ENCODE assay signal across 16 cellular contexts in genomic region chr1:196043268-196043667, GRCh38.
DNase-seq lines count a peak whose midpoint lies in the region; ATAC-seq and TF ChIP-seq lines count a peak whose summit lies in the region.
"Had no signal": no experiment of that assay in that cellular context is flagged by ENCODE, and none has a peak within 500 bp of the region (broad histone marks: within the 10 kb centered on the region; RNA-seq: fewer than 3 reads in every experiment).

No MANE protein-coding gene starts in this region.

- TF ChIP-seq EP300 in stomach (IDR thresholded peaks at IDR 0.05) = no peak

- H4K20me1 ChIP-seq in mammary epithelial cell (ENCODE audit: insufficient read depth, low read length) = no peaks in the 10 kb centered on the region
- H4K20me1 ChIP-seq: BLaER1 treated with 17β-estradiol and CSF1 and Interleukin-3, amounts not matched to agents 10 nM and 100 nM had no signal

- H3K36me3 ChIP-seq in mammary epithelial cell (ENCODE audit: insufficient read depth, low read length) (no peaks in the 10 kb centered on the region), breast epithelium (no peaks in the 10 kb centered on the region), stomach (no peaks in the 10 kb centered on the region)
- H3K36me3 ChIP-seq: BLaER1 treated with 17β-estradiol and CSF1 and Interleukin-3, amounts not matched to agents 10 nM and 100 nM had no signal

- intact Hi-C loops in mammary epithelial cell (cut with micrococcal nuclease) (no loop called here), breast epithelium (cut with DNase I; ENCODE audit: low total_unique reads) (no loop called here), stomach (cut with DNase I; ENCODE audit: low total_unique reads) (no loop called here)

- H3K79me2 ChIP-seq in mammary epithelial cell (ENCODE audit: insufficient read depth, low read length) = no peaks in the 10 kb centered on the region

- TF ChIP-seq CTCF in mammary epithelial cell (conservative IDR thresholded peaks at IDR 0.05 in 1 of 2, IDR thresholded peaks at IDR 0.05 in 1 of 2; ENCODE audit: extremely low read depth in 1 of 2, insufficient read depth in 1 of 2, low read depth in 1 of 2, low read length in 2 of 2) = no peak
- TF ChIP-seq CTCF in breast epithelium (IDR thresholded peaks at IDR 0.05) = no peak
- no peak for TF ChIP-seq CTCF in epithelial cell of esophagus (IDR thresholded peaks at IDR 0.05; ENCODE audit: insufficient read depth, low read depth, low read length, missing control alignments)
- TF ChIP-seq CTCF in stomach (IDR thresholded peaks at IDR 0.05) = no peak

- H3K9me3 ChIP-seq in mammary epithelial cell (replicated peaks; ENCODE audit: insufficient read depth, low read length) (no peaks in the 10 kb centered on the region), breast epithelium (peaks cover 0 to 9% of the 10 kb centered on the region in 2 donors), stomach (peaks cover 0 to 20% (median 0%) of the 10 kb centered on the region in 4 donors)

- H3K27ac ChIP-seq in mammary epithelial cell (ENCODE audit: insufficient read depth, low read depth, low read length) (no peak overlapping the region), breast epithelium (no peak overlapping the region), stomach (no peak overlapping the region)
- H3K27ac ChIP-seq: 22Rv1; A549; BLaER1 treated with 17β-estradiol and CSF1 and Interleukin-3, amounts not matched to agents 10 nM and 100 nM; C4-2B had no signal

- H3K27me3 ChIP-seq in mammary epithelial cell (ENCODE audit: insufficient read depth, low read length) (no peaks in the 10 kb centered on the region), breast epithelium (no peaks in the 10 kb centered on the region), stomach (no peaks in the 10 kb centered on the region)
- H3K27me3 ChIP-seq: BLaER1 treated with 17β-estradiol and CSF1 and Interleukin-3, amounts not matched to agents 10 nM and 100 nM had no signal

- WGBS in mammary epithelial cell (ENCODE audit: low coverage, missing lambda C conversion rate) = 87% methylated on average over 2 of the region's 2 CpGs
- WGBS in stomach, 5 donors = 72 to 86% (median 79%) methylated on average over 2 of the region's 2 CpGs

- dilution Hi-C loops in mammary epithelial cell (cut with HindIII; ENCODE audit: low sequenced_read_pairs) = no loop called here

- CTCF ChIA-PET in mammary epithelial cell (lab: Charles Lee; ENCODE audit: low non-redundant PET) = no interaction called here

- H3K4me1 ChIP-seq in mammary epithelial cell (ENCODE audit: insufficient read depth, low read length) (no peaks in the 10 kb centered on the region), breast epithelium (no peaks in the 10 kb centered on the region), stomach (no peaks in the 10 kb centered on the region)
- H3K4me1 ChIP-seq: A549; BLaER1 treated with 17β-estradiol and CSF1 and Interleukin-3, amounts not matched to agents 10 nM and 100 nM; Caco-2 had no signal

- no TSS peak for BruUV-seq in mammary epithelial cell (replicated peaks; lab: Mats Ljungman, UMichigan)

- DNase-seq in mammary epithelial cell (peak; percentile 37), breast epithelium (ENCODE audit: low spot score in 2 of 2) (no peak), epithelial cell of esophagus (ENCODE audit: low read depth) (peak; percentile 66), stomach (no peak)
- DNase-seq: AML-193; Caco-2; Calu3; CD4-positive, alpha-beta T cell; CD8-positive, alpha-beta T cell; DMS79 treated with DMSO at 0.1 percent for 48 hours; GF-D8 had no signal

- H3K4me2 ChIP-seq in mammary epithelial cell (ENCODE audit: insufficient read depth, low read depth, low read length) = no peak overlapping the region
- H3K4me2 ChIP-seq: A549; BLaER1 treated with 17β-estradiol and CSF1 and Interleukin-3, amounts not matched to agents 10 nM and 100 nM had no signal

- no peak overlapping the region for H3K4me3 ChIP-seq in mammary epithelial cell (replicated peaks in 1 of 3; ENCODE audit: insufficient read depth in 1 of 3, low read depth in 2 of 3, low read length in 3 of 3)
- no peak overlapping the region for H3K4me3 ChIP-seq in breast epithelium
- no peak overlapping the region for H3K4me3 ChIP-seq in epithelial cell of esophagus (ENCODE audit: low read length)
- H3K4me3 ChIP-seq in stomach = no peak overlapping the region
- H3K4me3 ChIP-seq: A549; BLaER1 treated with 17β-estradiol and CSF1 and Interleukin-3, amounts not matched to agents 10 nM and 100 nM had no signal

- no peak for ATAC-seq in GM18870 (IDR thresholded peaks at IDR 0.05; ENCODE audit: unreplicated experiment)
- ATAC-seq: A549; CD8-positive, alpha-beta T cell had no signal

- no peak for TF ChIP-seq POLR2A in breast epithelium (IDR thresholded peaks at IDR 0.05)
- no peak for TF ChIP-seq POLR2A in stomach (IDR thresholded peaks at IDR 0.05)

- H2AFZ ChIP-seq in mammary epithelial cell (ENCODE audit: low read depth, low read length) = no peak overlapping the region

- H3K9ac ChIP-seq in mammary epithelial cell (ENCODE audit: insufficient read depth, low read length) = no peak overlapping the region
- H3K9ac ChIP-seq: BLaER1 treated with 17β-estradiol and CSF1 and Interleukin-3, amounts not matched to agents 10 nM and 100 nM had no signal

- in situ Hi-C loops in mammary epithelial cell (cut with MboI; ENCODE audit: low sequenced_read_pairs in 2 of 2) = no loop called here

Comparison
In these comparisons a context has a peak if more than half of its experiments do, and no peak if none do; other contexts are left out.
1. DNase-seq: peak in mammary epithelial cell (single experiment) and epithelial cell of esophagus (single experiment); none in breast epithelium (0 of 2) and stomach (single experiment).